In genomic region chr3:110575702-110576101, GRCh38 we compare ENCODE assay signal across 29 cellular contexts.
DNase-seq lines count a peak whose midpoint lies in the region; ATAC-seq, FAIRE-seq and TF ChIP-seq lines count a peak whose summit lies in the region.
"Had no signal": no experiment of that assay in that cellular context is flagged by ENCODE, and none has a peak within 500 bp of the region (broad histone marks: within the 10 kb centered on the region; RNA-seq: fewer than 3 reads in every experiment).

No MANE protein-coding gene starts in this region.

- H3K4ac ChIP-seq in H9 (ENCODE audit: low read depth, low read length) = no peak overlapping the region

- H3K18ac ChIP-seq in H9 (ENCODE audit: insufficient read length, low read depth, low read length) = no peak overlapping the region

- POLR2A ChIA-PET in HepG2 (lab: Yijun Ruan, JAX) = no interaction called here

- no peak overlapping the region for H2AFZ ChIP-seq in H9 (ENCODE audit: low read length)
- H2AFZ ChIP-seq in HepG2 (ENCODE audit: low read length) = no peak overlapping the region

- no CpG with 5 or more reads among the region's 3 CpGs for WGBS in H9 (ENCODE audit: extremely low coverage, insufficient read length, low lambda C conversion rate)
- 34% methylated on average over 3 of the region's 3 CpGs for WGBS in HepG2 (ENCODE audit: low lambda C conversion rate)

- TF ChIP-seq EP300 in HepG2 (IDR thresholded peaks at IDR 0.05; ENCODE audit: low read depth in 2 of 2, low read length in 2 of 2) (no peak), HepG2 (CRISPR knock-in tag; IDR thresholded peaks at IDR 0.05; ENCODE audit: borderline replicate concordance) (no peak)

- FAIRE-seq in HepG2 (lab: Jason Lieb, UNC) = no peak
- FAIRE-seq: frontal cortex, TTC549 had no signal

- no peak overlapping the region for H2BK15ac ChIP-seq in H9 (ENCODE audit: low read depth, low read length)

- BruUV-seq in HepG2 (replicated peaks; lab: Mats Ljungman, UMichigan) = no TSS peak

- no peak overlapping the region for H3K27ac ChIP-seq in H9 (ENCODE audit: insufficient read length, low read depth, low read length)
- H3K27ac ChIP-seq in foreskin keratinocyte = no peak overlapping the region
- H3K27ac ChIP-seq in HepG2 (ENCODE audit: extremely low read length, insufficient read depth, low read length) = no peak overlapping the region
- H3K27ac ChIP-seq: esophagus muscularis mucosa, ovary, SJCRH30, skin epidermis had no signal

- H3K4me1 Mint-ChIP-seq in H9 (peaks cover 41 to 46% of the 10 kb centered on the region in 2 experiments), endothelial cell (ENCODE audit: unreplicated experiment) (no peaks in the 10 kb centered on the region)
- H3K4me1 Mint-ChIP-seq: nephron; stimulated activated memory B cell treated with anti-CD40 and anti-IgM and Interleukin-4, amounts not matched to agents 10 μg/mL and 1 μg/mL and 100 μg/mL, for 72 hours had no signal

- no peak overlapping the region for H3K23ac ChIP-seq in H9 (ENCODE audit: insufficient read length, low read depth, low read length)

- no peak overlapping the region for H4K5ac ChIP-seq in H9 (ENCODE audit: insufficient read length, low read depth, low read length)

- H3K27ac Mint-ChIP-seq in H9 (no peak overlapping the region), endothelial cell (ENCODE audit: unreplicated experiment) (no peak overlapping the region)
- H3K27ac Mint-ChIP-seq: activated T-cell treated with anti-CD3 and anti-CD28 coated beads, Interleukin-2, amount 50 U/mL, for 72 hours; dendritic cell treated with granulocyte-macrophage colony-stimulating factor and Interleukin-4, amounts not matched to agents 40 ng/mL and 50 ng/mL, for 4 days; nephron; stimulated activated memory B cell treated with anti-CD40 and anti-IgM and Interleukin-4, amounts not matched to agents 10 μg/mL and 1 μg/mL and 100 μg/mL, for 72 hours; type B pancreatic cell had no signal

- no peak overlapping the region for H3K4me3 ChIP-seq in HepG2 (replicated peaks in 1 of 3; ENCODE audit: insufficient read depth in 1 of 3, low read depth in 2 of 3, low read length in 3 of 3)
- H3K4me3 ChIP-seq: esophagus muscularis mucosa, ovary, SJCRH30, skin epidermis had no signal

- H2AK5ac ChIP-seq in H9 (ENCODE audit: insufficient read length, low read length) = no peak overlapping the region

- H3K9me3 Mint-ChIP-seq in H9 (peaks cover 7 to 12% of the 10 kb centered on the region in 2 experiments), endothelial cell (ENCODE audit: unreplicated experiment) (no peaks in the 10 kb centered on the region)
- H3K9me3 Mint-ChIP-seq: activated T-cell treated with anti-CD3 and anti-CD28 coated beads, Interleukin-2, amount 50 U/mL, for 72 hours; central memory CD8-positive, alpha-beta T cell; dendritic cell treated with granulocyte-macrophage colony-stimulating factor and Interleukin-4, amounts not matched to agents 40 ng/mL and 50 ng/mL, for 4 days; nephron; type B pancreatic cell had no signal

- intact Hi-C loops in HepG2 (cut with micrococcal nuclease; ENCODE audit: unreplicated experiment) = no loop called here

- H3K9ac ChIP-seq in H9 (ENCODE audit: extremely low read depth, insufficient read length, low read length) (no peak overlapping the region), HepG2 (ENCODE audit: insufficient read depth, low read depth, low read length) (no peak overlapping the region)

- ATAC-seq in foreskin keratinocyte = no peak
- no peak for ATAC-seq in HepG2
- ATAC-seq: activated T-cell treated with anti-CD3 and anti-CD28 coated beads, Interleukin-2, amount 50 U/mL, for 72 hours; left cardiac atrium; stimulated activated memory B cell treated with anti-CD40 and anti-IgM and Interleukin-4, amounts not matched to agents 10 μg/mL and 1 μg/mL and 100 μg/mL, for 72 hours had no signal

- H2BK120ac ChIP-seq in H9 (ENCODE audit: low read depth, low read length, poor library complexity, severe bottlenecking) = no peak overlapping the region

- H4K8ac ChIP-seq in H9 (replicated peaks; ENCODE audit: insufficient read length, low read depth, low read length) = no peak overlapping the region

- no peak overlapping the region for H4K91ac ChIP-seq in H9 (ENCODE audit: insufficient read length, low read depth, low read length)

- no peak overlapping the region for H2BK12ac ChIP-seq in H9 (ENCODE audit: insufficient read length, low read depth, low read length)

- no peak for TF ChIP-seq POLR2A in HepG2 (IDR thresholded peaks at IDR 0.05; ENCODE audit: insufficient read depth in 1 of 2, low read depth in 2 of 2, low read length in 2 of 2)

- in situ Hi-C loops in ACHN (cut with HindIII; ENCODE audit: low pct_ligation_motif_present, low pct_unique_long_range_greater_than_20kb, low sequenced_read_pairs) = no loop called here
- in situ Hi-C loops in HepG2 (cut with HindIII; ENCODE audit: extremely low pct_ligation_motif_present, low pct_unique_long_range_greater_than_20kb) = no loop called here

- no peak overlapping the region for H2BK20ac ChIP-seq in H9 (ENCODE audit: low read depth, low read length, poor library complexity, severe bottlenecking)

- no peaks in the 10 kb centered on the region for H3K23me2 ChIP-seq in H9 (ENCODE audit: insufficient read length, low read depth, low read length, poor library complexity, severe bottlenecking)

- no peaks in the 10 kb centered on the region for H3K27me3 ChIP-seq in H9 (ENCODE audit: insufficient read depth, low read length)
- H3K27me3 ChIP-seq in foreskin keratinocyte = no peaks in the 10 kb centered on the region
- no peaks in the 10 kb centered on the region for H3K27me3 ChIP-seq in HepG2 (ENCODE audit: control insufficient read depth in 1 of 2, insufficient read depth in 2 of 2, low read length in 2 of 2)
- H3K27me3 ChIP-seq: esophagus muscularis mucosa, ovary, SJCRH30 had no signal

- H3K56ac ChIP-seq in H9 (ENCODE audit: insufficient read length, low read depth, low read length) = no peak overlapping the region

- H3K36me3 Mint-ChIP-seq in H9 (ENCODE audit: insufficient read depth in 1 of 3, low read depth in 3 of 3) (peaks cover 10 to 18% (median 11%) of the 10 kb centered on the region in 3 experiments), endothelial cell (ENCODE audit: low read depth, unreplicated experiment) (no peaks in the 10 kb centered on the region)
- H3K36me3 Mint-ChIP-seq: stimulated activated memory B cell treated with anti-CD40 and anti-IgM and Interleukin-4, amounts not matched to agents 10 μg/mL and 1 μg/mL and 100 μg/mL, for 72 hours had no signal

- H3K27me3 Mint-ChIP-seq in H9 (ENCODE audit: low read depth) = no peaks in the 10 kb centered on the region
- H3K27me3 Mint-ChIP-seq in endothelial cell (ENCODE audit: unreplicated experiment) = no peaks in the 10 kb centered on the region
- H3K27me3 Mint-ChIP-seq: central memory CD8-positive, alpha-beta T cell; dendritic cell treated with granulocyte-macrophage colony-stimulating factor and Interleukin-4, amounts not matched to agents 40 ng/mL and 50 ng/mL, for 4 days; stimulated activated memory B cell treated with anti-CD40 and anti-IgM and Interleukin-4, amounts not matched to agents 10 μg/mL and 1 μg/mL and 100 μg/mL, for 72 hours; type B pancreatic cell had no signal

- TF ChIP-seq CTCF in H9 (conservative IDR thresholded peaks at IDR 0.05) (peak; percentile 52), foreskin keratinocyte (conservative IDR thresholded peaks at IDR 0.05) (no peak), endothelial cell (IDR thresholded peaks at IDR 0.05; ENCODE audit: unreplicated experiment) (no peak), HepG2 (CRISPR knock-in tag; IDR thresholded peaks at IDR 0.05) (no peak)

- no peaks in the 10 kb centered on the region for H3K79me1 ChIP-seq in H9 (ENCODE audit: insufficient read depth, low read depth, low read length, poor library complexity, severe bottlenecking)

- H3T11ph ChIP-seq in H9 (ENCODE audit: low read length) = no peak overlapping the region

- no peak overlapping the region for H3K4me2 ChIP-seq in H9 (ENCODE audit: insufficient read depth, insufficient read length, low read length)
- no peak overlapping the region for H3K4me2 ChIP-seq in HepG2 (ENCODE audit: low read depth, low read length)

- no peak for TF ChIP-seq RAD21 in HepG2 (CRISPR knock-in tag; IDR thresholded peaks at IDR 0.05)

- H3K36me3 ChIP-seq in HepG2 (replicated peaks in 1 of 2; ENCODE audit: control insufficient read depth in 1 of 2, insufficient read depth in 2 of 2, low read length in 2 of 2) = no peaks in the 10 kb centered on the region
- H3K36me3 ChIP-seq: esophagus muscularis mucosa, ovary, SJCRH30 had no signal

- H4K20me1 ChIP-seq in H9 (ENCODE audit: control insufficient read depth, insufficient read depth, insufficient read length) (no peaks in the 10 kb centered on the region), HepG2 (ENCODE audit: insufficient read depth, low read length) (no peaks in the 10 kb centered on the region)

- DNase-seq in ACHN = peak; percentile 13
- DNase-seq in H9 = peak; percentile 30
- DNase-seq in T1000 (lab: John Stamatoyannopoulos, UW) = peak; percentile 9
- peak; percentile 17 for DNase-seq in iPS-NIHi7 (ENCODE audit: extremely low spot score)
- DNase-seq in foreskin keratinocyte = no peak
- no peak for DNase-seq in endothelial cell (ENCODE audit: low spot score)
- no peak for DNase-seq in HepG2 (ENCODE audit: low spot score)
- DNase-seq in SW480 (ENCODE audit: low spot score) = no peak
- DNase-seq: activated CD4-positive, alpha-beta T cell treated with anti-CD3 and anti-CD28 coated beads, Interleukin-2, amount 50 U/mL, for 48 hours; activated T-cell treated with anti-CD3 and anti-CD28 coated beads, Interleukin-2, amount 50 U/mL, for 72 hours; C1 segment of cervical spinal cord; DMS79 treated with DMSO at 0.1 percent for 48 hours; GDM1; left cardiac atrium; mammary epithelial cell; NCI-H1417 treated with DMSO at 0.1 percent for 48 hours; NCI-H2081; NCI-H345; ovary; SJCRH30 had no signal

- H3K9me3 ChIP-seq in H9 (ENCODE audit: control insufficient read depth, low read depth, low read length) = no peaks in the 10 kb centered on the region
- H3K9me3 ChIP-seq in HepG2 (ENCODE audit: low read length) = no peaks in the 10 kb centered on the region
- H3K9me3 ChIP-seq: esophagus muscularis mucosa, ovary, SJCRH30 had no signal

- no peaks in the 10 kb centered on the region for H3K79me2 ChIP-seq in H9 (ENCODE audit: insufficient read depth, low read length)
- H3K79me2 ChIP-seq in HepG2 (ENCODE audit: insufficient read depth, low read length) = no peaks in the 10 kb centered on the region

- H3K4me1 ChIP-seq in H9 (ENCODE audit: insufficient read depth, low read length) (peaks cover 2% of the 10 kb centered on the region; the same call in 1 of the 2 replicates), foreskin keratinocyte (peaks cover 18% of the 10 kb centered on the region), HepG2 (ENCODE audit: insufficient read depth, low read length) (no peaks in the 10 kb centered on the region)
- H3K4me1 ChIP-seq: SJCRH30 had no signal

- no peak overlapping the region for H3K4me3 Mint-ChIP-seq in H9
- no peak overlapping the region for H3K4me3 Mint-ChIP-seq in endothelial cell (ENCODE audit: unreplicated experiment)
- H3K4me3 Mint-ChIP-seq: activated T-cell treated with anti-CD3 and anti-CD28 coated beads, Interleukin-2, amount 50 U/mL, for 72 hours; central memory CD8-positive, alpha-beta T cell; dendritic cell treated with granulocyte-macrophage colony-stimulating factor and Interleukin-4, amounts not matched to agents 40 ng/mL and 50 ng/mL, for 4 days; nephron; stimulated activated memory B cell treated with anti-CD40 and anti-IgM and Interleukin-4, amounts not matched to agents 10 μg/mL and 1 μg/mL and 100 μg/mL, for 72 hours; type B pancreatic cell had no signal

- CTCF ChIA-PET in HepG2 (lab: Yijun Ruan, JAX; ENCODE audit: low intra/inter-chr PET ratio, low total read pairs) = no interaction called here

- no peak overlapping the region for H3K14ac ChIP-seq in H9 (ENCODE audit: insufficient read depth, low read length)

- H2BK5ac ChIP-seq in H9 (ENCODE audit: insufficient read length, low read length) = no peak overlapping the region

Comparison
In these comparisons a context has a peak if more than half of its experiments do, and no peak if none do; other contexts are left out.
1. DNase-seq: peak in ACHN (single experiment), H9 (single experiment), T1000 (single experiment) and iPS-NIHi7 (single experiment); none in foreskin keratinocyte (0 of 2), endothelial cell (single experiment), HepG2 (single experiment) and SW480 (single experiment).